Comparison of ENCODE assay signal across 28 cellular contexts in genomic region chr10:114664127-114664526, GRCh38. TPM values are rescaled to one million over a fixed set of nuclear protein-coding genes. Genes with fewer than 3 reads are reported as not detected.
DNase-seq lines count a peak whose midpoint lies in the region; ATAC-seq, FAIRE-seq and TF ChIP-seq lines count a peak whose summit lies in the region.
"Had no signal": no experiment of that assay in that cellular context is flagged by ENCODE, and none has a peak within 500 bp of the region (broad histone marks: within the 10 kb centered on the region; RNA-seq: fewer than 3 reads in every experiment).

No MANE protein-coding gene starts in this region.

- peaks cover 5% of the 10 kb centered on the region for H3K9me3 Mint-ChIP-seq in astrocyte (ENCODE audit: unreplicated experiment)
- H3K9me3 Mint-ChIP-seq in activated T-cell treated with anti-CD3 and anti-CD28 coated beads, Interleukin-2, amount 50 U/mL, for 24 hours: no peaks in the 10 kb centered on the region
- H3K9me3 Mint-ChIP-seq: CD8-positive, alpha-beta memory T cell had no signal

- H3K27me3 Mint-ChIP-seq in astrocyte (ENCODE audit: low read depth, unreplicated experiment): no peaks in the 10 kb centered on the region
- H3K27me3 Mint-ChIP-seq in activated T-cell treated with anti-CD3 and anti-CD28 coated beads, Interleukin-2, amount 50 U/mL, for 24 hours: no peaks in the 10 kb centered on the region
- H3K27me3 Mint-ChIP-seq: activated naive CD8-positive, alpha-beta T cell treated with anti-CD3 and anti-CD28 coated beads for 36 hours had no signal

- no peak for TF ChIP-seq RAD21 in SK-N-SH (IDR thresholded peaks at IDR 0.05; ENCODE audit: low read length)

- TF ChIP-seq CTCF in SK-N-SH (IDR thresholded peaks at IDR 0.05): no peak
- TF ChIP-seq CTCF in astrocyte (IDR thresholded peaks at IDR 0.05; ENCODE audit: insufficient read depth, low read depth, low read length): no peak
- TF ChIP-seq CTCF in thyroid gland (IDR thresholded peaks at IDR 0.05): no peak
- TF ChIP-seq CTCF in transverse colon (IDR thresholded peaks at IDR 0.05): no peak

- 79% methylated on average over 4 of the region's 4 CpGs for WGBS in SK-N-SH (ENCODE audit: low lambda C conversion rate)
- WGBS in thyroid gland, 2 donors: 80 to 81% methylated on average over 4 of the region's 4 CpGs
- WGBS in transverse colon (ENCODE audit: low coverage in 1 of 2), 2 donors: 42 to 54% methylated on average over 4 of the region's 4 CpGs

- peaks cover 7 to 12% of the 10 kb centered on the region in 2 experiments; a peak in 3 of 4 replicates for H3K4me1 ChIP-seq in SK-N-SH (ENCODE audit: control insufficient read depth in 1 of 2, insufficient read depth in 2 of 2, low read depth in 1 of 2, low read length in 1 of 2)
- no peaks in the 10 kb centered on the region for H3K4me1 ChIP-seq in astrocyte (ENCODE audit: insufficient read depth, low read length)
- peaks cover 16 to 23% of the 10 kb centered on the region in 2 donors for H3K4me1 ChIP-seq in thyroid gland
- H3K4me1 ChIP-seq in transverse colon: peaks cover 0 to 3% (median 1%) of the 10 kb centered on the region in 4 donors
- H3K4me1 ChIP-seq: ascending aorta, psoas muscle, testis had no signal

- POLR2A ChIA-PET in SK-N-SH (lab: Yijun Ruan, JAX): no interaction called here

- H3K79me2 ChIP-seq in SK-N-SH (ENCODE audit: insufficient read depth) (no peaks in the 10 kb centered on the region), astrocyte (ENCODE audit: insufficient read depth, low read length) (no peaks in the 10 kb centered on the region)

- H2AFZ ChIP-seq in SK-N-SH (ENCODE audit: low read depth) (no peak overlapping the region), astrocyte (ENCODE audit: low read depth, low read length) (no peak overlapping the region)

- intact Hi-C loops in left colon (cut with DNase I, micrococcal nuclease) (no loop called here), thyroid gland (cut with DNase I) (no loop called here), transverse colon (cut with DNase I; ENCODE audit: low total_unique reads) (no loop called here)

- H3K27ac Mint-ChIP-seq in astrocyte (ENCODE audit: unreplicated experiment): peak overlapping the region; percentile 27
- H3K27ac Mint-ChIP-seq in activated T-cell treated with anti-CD3 and anti-CD28 coated beads, Interleukin-2, amount 50 U/mL, for 24 hours: no peak overlapping the region
- H3K27ac Mint-ChIP-seq: activated naive CD8-positive, alpha-beta T cell treated with anti-CD3 and anti-CD28 coated beads for 36 hours; B cell; memory B cell had no signal

- TF ChIP-seq EP300 in SK-N-SH (IDR thresholded peaks at IDR 0.05; ENCODE audit: borderline replicate concordance in 1 of 2, low read depth in 1 of 2, low read length in 1 of 2) (no peak), transverse colon (IDR thresholded peaks at IDR 0.05; ENCODE audit: low read depth) (no peak)

- H3K27me3 ChIP-seq in SK-N-SH (ENCODE audit: insufficient read depth) (no peaks in the 10 kb centered on the region), astrocyte (ENCODE audit: insufficient read depth, low read length) (peaks cover 8% of the 10 kb centered on the region), thyroid gland (no peaks in the 10 kb centered on the region), transverse colon (no peaks in the 10 kb centered on the region)
- H3K27me3 ChIP-seq: ascending aorta, neutrophil, testis had no signal

- DNase-seq in SK-N-SH (no peak), astrocyte (ENCODE audit: low read depth) (no peak), left colon (no peak), thyroid gland (no peak), transverse colon (no peak)
- no peak for DNase-seq in activated T-cell treated with anti-CD3 and anti-CD28 coated beads, Interleukin-2, amount 50 U/mL, for 24 hours
- DNase-seq: activated CD4-positive, alpha-beta T cell treated with anti-CD3 and anti-CD28 coated beads for 4 hours; activated CD8-positive, alpha-beta memory T cell treated with anti-CD3 and anti-CD28 coated beads for 24 hours; activated effector memory CD4-positive, alpha-beta T cell treated with anti-CD3 and anti-CD28 coated beads, Interleukin-2, amount 50 U/mL, for 16 hours; activated naive CD8-positive, alpha-beta T cell treated with anti-CD3 and anti-CD28 coated beads for 36 hours; CD8-positive, alpha-beta memory T cell; DMS153; H7; kidney glomerular epithelial cell; NCI-H2029 treated with DMSO at 0.1 percent for 48 hours; NCI-H226; NCI-H774; psoas muscle; stimulated activated naive CD4-positive, alpha-beta T cell treated with Interleukin-2 at 50 U/mL for 16 hours; testis had no signal

- H3K4me2 ChIP-seq in SK-N-SH: no peak overlapping the region
- no peak overlapping the region for H3K4me2 ChIP-seq in astrocyte (ENCODE audit: low read length)

- no peak overlapping the region for H3K9ac ChIP-seq in SK-N-SH
- no peak overlapping the region for H3K9ac ChIP-seq in astrocyte (ENCODE audit: low read length)

- H3K9me2 ChIP-seq in SK-N-SH: no peaks in the 10 kb centered on the region

- in situ Hi-C loops in transverse colon (cut with MboI; ENCODE audit: low pct_ligation_motif_present in 1 of 4, low pct_unique_long_range_greater_than_20kb in 1 of 4, low sequenced_read_pairs in 3 of 4): no loop called here

- no peaks in the 10 kb centered on the region for H3F3A ChIP-seq in SK-N-SH (replicated peaks; ENCODE audit: insufficient read depth)

- H3K4me3 Mint-ChIP-seq in astrocyte (ENCODE audit: unreplicated experiment): no peak overlapping the region
- H3K4me3 Mint-ChIP-seq in activated T-cell treated with anti-CD3 and anti-CD28 coated beads, Interleukin-2, amount 50 U/mL, for 24 hours: no peak overlapping the region
- H3K4me3 Mint-ChIP-seq: activated naive CD8-positive, alpha-beta T cell treated with anti-CD3 and anti-CD28 coated beads for 36 hours; B cell; CD8-positive, alpha-beta memory T cell; central memory CD8-positive, alpha-beta T cell; memory B cell had no signal

- H3K27ac ChIP-seq in SK-N-SH (ENCODE audit: low read depth in 2 of 2, low read length in 1 of 2): no peak overlapping the region
- H3K27ac ChIP-seq in astrocyte (ENCODE audit: low read depth, low read length): no peak overlapping the region
- peak overlapping the region; percentile 22 to 76 (median 56) for H3K27ac ChIP-seq in thyroid gland
- H3K27ac ChIP-seq in transverse colon: no peak overlapping the region
- H3K27ac ChIP-seq: ascending aorta, neutrophil, psoas muscle, testis had no signal

- H3K9me3 ChIP-seq in SK-N-SH (no peaks in the 10 kb centered on the region), astrocyte (ENCODE audit: insufficient read depth, low read depth, low read length) (peaks cover 2% of the 10 kb centered on the region), thyroid gland (no peaks in the 10 kb centered on the region), transverse colon (no peaks in the 10 kb centered on the region)
- H3K9me3 ChIP-seq: ascending aorta, neutrophil, testis had no signal

- H4K20me1 ChIP-seq in SK-N-SH (ENCODE audit: insufficient read depth) (no peaks in the 10 kb centered on the region), astrocyte (ENCODE audit: insufficient read depth, low read length) (no peaks in the 10 kb centered on the region)

- no peaks in the 10 kb centered on the region for H3K36me3 ChIP-seq in SK-N-SH (replicated peaks in 1 of 2; ENCODE audit: control insufficient read depth in 1 of 2, insufficient read depth in 2 of 2, low read length in 1 of 2)
- H3K36me3 ChIP-seq in astrocyte (ENCODE audit: insufficient read depth, low read length): no peaks in the 10 kb centered on the region
- H3K36me3 ChIP-seq in thyroid gland: no peaks in the 10 kb centered on the region
- no peaks in the 10 kb centered on the region for H3K36me3 ChIP-seq in transverse colon
- H3K36me3 ChIP-seq: ascending aorta, neutrophil had no signal

- no peak for FAIRE-seq in astrocyte (lab: Jason Lieb, UNC)
- FAIRE-seq: G401.6 had no signal

- TF ChIP-seq POLR2A in thyroid gland (IDR thresholded peaks at IDR 0.05) (no peak), transverse colon (IDR thresholded peaks at IDR 0.05) (no peak)

- no peaks in the 10 kb centered on the region for H3K36me3 Mint-ChIP-seq in astrocyte (ENCODE audit: low read depth, unreplicated experiment)
- H3K36me3 Mint-ChIP-seq in activated T-cell treated with anti-CD3 and anti-CD28 coated beads, Interleukin-2, amount 50 U/mL, for 24 hours (ENCODE audit: low read depth): no peaks in the 10 kb centered on the region
- H3K36me3 Mint-ChIP-seq: activated naive CD8-positive, alpha-beta T cell treated with anti-CD3 and anti-CD28 coated beads for 36 hours; memory B cell had no signal

- peaks cover 24% of the 10 kb centered on the region for H3K4me1 Mint-ChIP-seq in astrocyte (ENCODE audit: low read depth, unreplicated experiment)
- no peaks in the 10 kb centered on the region for H3K4me1 Mint-ChIP-seq in activated T-cell treated with anti-CD3 and anti-CD28 coated beads, Interleukin-2, amount 50 U/mL, for 24 hours (ENCODE audit: low read depth)
- H3K4me1 Mint-ChIP-seq: activated naive CD8-positive, alpha-beta T cell treated with anti-CD3 and anti-CD28 coated beads for 36 hours; B cell; CD8-positive, alpha-beta memory T cell; central memory CD8-positive, alpha-beta T cell; memory B cell had no signal

- CTCF ChIA-PET in SK-N-SH (lab: Yijun Ruan, JAX): interaction anchor here (1.3 kb wide), 2 partner anchors 30 to 113 kb away, joined by 3 to 4 read pairs; no protein-coding TSS in a partner anchor

- peak; percentile 13; the same call in 2 of the 3 replicates for ATAC-seq in SK-N-SH treated with all-trans-retinoic acid at 6 μM for 48 hours
- ATAC-seq in left colon: peak; percentile 37
- ATAC-seq in HG02973 (IDR thresholded peaks at IDR 0.05; ENCODE audit: unreplicated experiment): no peak

- H3K4me3 ChIP-seq in SK-N-SH (ENCODE audit: low read depth in 2 of 2, low read length in 1 of 2) (no peak overlapping the region), astrocyte (ENCODE audit: insufficient read depth, low read depth, low read length) (no peak overlapping the region), thyroid gland (replicated peaks in 1 of 3) (no peak overlapping the region), transverse colon (no peak overlapping the region)
- H3K4me3 ChIP-seq: ascending aorta, psoas muscle, testis had no signal

TF ChIP-seq in SK-N-SH treated with all-trans-retinoic acid at 6 μM for 48 hours, 23 proteins besides CTCF, POLR2A, EP300 and RAD21 (continues in another document):
- TF ChIP-seq TCF4 (CRISPR knock-in tag; IDR thresholded peaks at IDR 0.05; ENCODE audit: borderline replicate concordance) (no peak), ZNF565 (CRISPR knock-in tag; conservative IDR thresholded peaks at IDR 0.05; ENCODE audit: low read depth) (no peak)

TF ChIP-seq in SK-N-SH, 30 proteins besides CTCF, POLR2A, EP300 and RAD21 (continues in another document):
- no peak for TF ChIP-seq NRF1 (IDR thresholded peaks at IDR 0.05; ENCODE audit: low read depth, low read length)
- TF ChIP-seq ELF1 (IDR thresholded peaks at IDR 0.05): no peak
- no peak for TF ChIP-seq EZH2phosphoT487 (IDR thresholded peaks at IDR 0.05; ENCODE audit: borderline replicate concordance, low read depth)

RNA-seq across cellular contexts. Expression of gene ABLIM1, which starts 6.1 kb away (rescaled TPM):
- 16.1 and 24.9 TPM in 2 replicates for polyA plus RNA-seq in SK-N-SH (2012; rRNA removed)
- 13.0 and 19.7 TPM in 2 replicates for polyA plus RNA-seq in SK-N-SH (2012; cell fraction: cytosol; rRNA removed)
- polyA plus RNA-seq in SK-N-SH (2012; cell fraction: nucleus; rRNA removed): 21.3 and 27.5 TPM in 2 replicates
- 70.0 and 70.1 TPM in 2 replicates for total RNA-seq in astrocyte
- total RNA-seq in left colon: 100 to 1,000 TPM; 107 to 118 TPM
- total RNA-seq in thyroid gland: 100 to 1,000 TPM; 225 to 404 (median 382) TPM
- total RNA-seq in transverse colon: 100 to 1,000 TPM in 2 of 4 donors, 10 to 100 TPM in 2; 56.9 to 108 (median 96.1) TPM

Comparison
In these comparisons a context has a peak if more than half of its experiments do, and no peak if none do; other contexts are left out.
1. H3K27ac ChIP-seq: peak in thyroid gland (3 of 3); none in SK-N-SH (0 of 2), astrocyte (single experiment) and transverse colon (0 of 4).